In genomic region chr1:66283583-66284041, GRCh38 we compare ENCODE assay signal across 8 cellular contexts.
A peak's percentile ranks its signal among the peaks of the same experiment; 100 is the strongest.
DNase-seq lines count a peak whose midpoint lies in the region; ATAC-seq and TF ChIP-seq lines count a peak whose summit lies in the region.

No MANE protein-coding gene starts in this region.

- H3K9me3 Mint-ChIP-seq in nephron progenitor cell, result no peaks in the 10 kb centered on the region

- H3K36me3 Mint-ChIP-seq in nephron progenitor cell (ENCODE audit: low read depth), result no peaks in the 10 kb centered on the region

- DNase-seq in glomerular visceral epithelial cell (ENCODE audit: extremely low spot score) (peak; percentile 38), nephron progenitor cell (no peak), G401 (ENCODE audit: low spot score) (no peak), NCI-H2081 treated with DMSO at 0.1 percent for 48 hours (lab: John Stamatoyannopoulos, UW) (no peak), Ammon's horn (ENCODE audit: low spot score) (no peak)

- in situ Hi-C loops in G401 (cut with HindIII; ENCODE audit: low sequenced_read_pairs), result no loop called here

- H3K4me3 Mint-ChIP-seq in nephron progenitor cell, result no peak overlapping the region

- no peak overlapping the region for H3K27ac Mint-ChIP-seq in nephron progenitor cell

- peaks cover 11% of the 10 kb centered on the region for H3K4me1 Mint-ChIP-seq in nephron progenitor cell

- ATAC-seq in GM18520 (IDR thresholded peaks at IDR 0.05; ENCODE audit: unreplicated experiment), result peak; percentile 54
- peak; percentile 46 for ATAC-seq in GM21737 (IDR thresholded peaks at IDR 0.05; ENCODE audit: unreplicated experiment)
- peak; percentile 34 for ATAC-seq in HG03575 (IDR thresholded peaks at IDR 0.05; ENCODE audit: extremely low read depth, insufficient number of reproducible peaks, low FRiP score, unreplicated experiment)

- TF ChIP-seq CTCF in nephron progenitor cell (IDR thresholded peaks at IDR 0.05), result no peak

- peaks cover 4% of the 10 kb centered on the region for H3K27me3 Mint-ChIP-seq in nephron progenitor cell (ENCODE audit: low read depth, poor library complexity)
